8 cellular contexts compared by ENCODE assay signal in the genomic region with DNA sequence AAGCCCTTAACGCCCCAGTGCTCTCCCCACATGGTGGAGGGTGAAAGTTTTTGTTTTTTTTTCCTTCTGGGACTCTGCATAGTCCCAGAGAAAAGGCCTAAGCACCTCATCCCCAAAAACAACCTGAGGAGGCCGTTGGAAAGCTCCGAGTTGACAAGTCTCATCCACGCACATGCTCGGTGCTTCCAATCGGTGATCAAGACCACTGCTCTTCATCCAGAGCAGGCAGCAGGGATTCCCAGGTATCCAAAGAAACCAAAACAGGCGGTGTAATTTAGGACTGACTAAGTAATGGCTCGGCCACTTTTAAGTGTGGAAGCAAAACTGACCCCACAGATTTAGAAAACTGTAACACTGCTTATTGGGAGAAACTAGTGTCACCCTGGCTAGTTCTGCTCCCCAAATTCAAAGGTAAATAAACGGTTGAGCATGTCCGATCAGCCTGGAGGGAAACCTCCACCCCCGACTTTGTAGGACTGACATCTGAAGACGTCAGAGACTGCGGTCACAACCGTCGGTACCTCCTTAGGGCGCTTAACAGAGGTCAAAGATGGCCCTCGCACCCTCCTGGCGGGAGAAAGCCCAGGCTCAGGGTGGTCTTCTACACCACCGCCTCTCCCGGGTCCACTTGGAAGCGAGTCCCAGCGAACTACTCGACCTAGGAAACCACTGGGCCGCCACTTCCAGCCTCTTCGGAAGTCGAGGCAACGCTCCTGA. TPM values are rescaled to one million over a fixed set of nuclear protein-coding genes. Genes with fewer than 3 reads are reported as not detected.
A peak's percentile ranks its signal among the peaks of the same experiment; 100 is the strongest.
DNase-seq lines count a peak whose midpoint lies in the region; ATAC-seq and TF ChIP-seq lines count a peak whose summit lies in the region.

No MANE protein-coding gene starts in this region.

- DNase-seq in cardiac fibroblast (ENCODE audit: low read depth in 2 of 2) (no peak), NCI-H2107 (lab: John Stamatoyannopoulos, UW) (no peak), HT-29 (ENCODE audit: low spot score) (no peak)

- no peak for TF ChIP-seq CTCF in cardiac fibroblast (IDR thresholded peaks at IDR 0.05; ENCODE audit: low read depth, low read length)

- ATAC-seq in GM18873 (IDR thresholded peaks at IDR 0.05; ENCODE audit: low FRiP score, unreplicated experiment), result peak; percentile 2
- no peak for ATAC-seq in HG03108 (IDR thresholded peaks at IDR 0.05; ENCODE audit: unreplicated experiment)
- ATAC-seq in GM21737 (IDR thresholded peaks at IDR 0.05; ENCODE audit: unreplicated experiment), result no peak

- H3K9ac ChIP-seq in HUES48 (ENCODE audit: low read depth, low read length), result no peak overlapping the region

- H3K36me3 ChIP-seq in HUES48 (ENCODE audit: control insufficient read depth, insufficient read depth, low read length), result peaks cover 19% of the 10 kb centered on the region; the same call in 1 of the 2 replicates
- H3K36me3 ChIP-seq in muscle layer of duodenum (ENCODE audit: control insufficient read depth in 1 of 2, insufficient read depth in 2 of 2, low read length in 2 of 2), result peaks cover 10 to 40% of the 10 kb centered on the region in 2 donors

- H3K27me3 ChIP-seq in HUES48 (ENCODE audit: control insufficient read depth, insufficient read depth, low read length), result no peaks in the 10 kb centered on the region
- no peaks in the 10 kb centered on the region for H3K27me3 ChIP-seq in muscle layer of duodenum (ENCODE audit: low read depth, low read length)

- H3K4me1 ChIP-seq in HUES48 (ENCODE audit: control insufficient read depth, insufficient read depth, low read length) (peaks cover 4% of the 10 kb centered on the region; the same call in 1 of the 2 replicates), muscle layer of duodenum (ENCODE audit: control insufficient read depth in 1 of 2, insufficient read depth in 2 of 2, low read length in 2 of 2) (peaks cover 4 to 16% of the 10 kb centered on the region in 2 donors)

- H3K4me3 ChIP-seq in HUES48 (ENCODE audit: low read depth, low read length) (peak overlapping the region; percentile 86), cardiac fibroblast (replicated peaks in 1 of 2; ENCODE audit: low read depth in 2 of 2, low read length in 2 of 2) (peak overlapping the region; percentile 62 to 70), muscle layer of duodenum (ENCODE audit: low read depth in 1 of 2, low read length in 2 of 2) (peak overlapping the region; percentile 73 to 76)

- H3K9me3 ChIP-seq in HUES48 (ENCODE audit: control insufficient read depth, insufficient read depth, low read length), result no peaks in the 10 kb centered on the region
- no peaks in the 10 kb centered on the region for H3K9me3 ChIP-seq in muscle layer of duodenum (ENCODE audit: control insufficient read depth in 1 of 2, low read length in 2 of 2)

- H3K27ac ChIP-seq in HUES48 (ENCODE audit: low read depth, low read length) (peak overlapping the region; percentile 95), muscle layer of duodenum (ENCODE audit: low read length) (peak overlapping the region; percentile 91)

RNA-seq across cellular contexts. Expression of a gene that starts 1.0 kb away (rescaled TPM):
- 19.2 and 22.7 TPM in 2 replicates for total RNA-seq in HT-29 (2014; rRNA removed; shearing (Covaris generic))

RNA-seq across cellular contexts. Expression of a gene that starts 8.3 kb away (rescaled TPM):
- total RNA-seq in HT-29 (2014; rRNA removed; shearing (Covaris generic)), result 28.6 and 29.5 TPM in 2 replicates

RNA-seq across cellular contexts. Expression of a gene that starts 23.7 kb away (rescaled TPM):
- 10.4 and 20.9 TPM in 2 replicates for total RNA-seq in HT-29 (2014; rRNA removed; shearing (Covaris generic))

RNA-seq across cellular contexts. Expression of a gene that starts 35.2 kb away (rescaled TPM):
- total RNA-seq in HT-29 (2014; rRNA removed; shearing (Covaris generic)), result not detected in 2 replicates

RNA-seq across cellular contexts. Expression of a gene that starts 36.6 kb away (rescaled TPM):
- 60.6 and 74.5 TPM in 2 replicates for total RNA-seq in HT-29 (2014; rRNA removed; shearing (Covaris generic))
